In genomic region chr4:8110071-8110986, GRCh38 we compare ENCODE assay signal across 10 cellular contexts. TPM values are rescaled to one million over a fixed set of nuclear protein-coding genes. Genes with fewer than 3 reads are reported as not detected.
A peak's percentile ranks its signal among the peaks of the same experiment; 100 is the strongest.
DNase-seq lines count a peak whose midpoint lies in the region; ATAC-seq and TF ChIP-seq lines count a peak whose summit lies in the region.
"Had no signal": no experiment of that assay in that cellular context is flagged by ENCODE, and none has a peak within 500 bp of the region (broad histone marks: within the 10 kb centered on the region; RNA-seq: fewer than 3 reads in every experiment).

No MANE protein-coding gene starts in this region.

- H3K27me3 Mint-ChIP-seq in naive B cell: peaks cover 7 to 53% (median 14%) of the 10 kb centered on the region in 3 donors

- ATAC-seq in naive B cell (ENCODE audit: low read depth in 2 of 2): peak; percentile 43 to 54
- ATAC-seq in GM18873 (IDR thresholded peaks at IDR 0.05; ENCODE audit: low FRiP score, unreplicated experiment): no peak
- ATAC-seq in sciatic nerve: no peak
- ATAC-seq in HG02973 (IDR thresholded peaks at IDR 0.05; ENCODE audit: unreplicated experiment): no peak

- H3K4me3 ChIP-seq in HFF-Myc (replicated peaks; ENCODE audit: low read depth, low read length) (no peak overlapping the region), cardiac fibroblast (replicated peaks in 1 of 2; ENCODE audit: low read depth in 2 of 2, low read length in 2 of 2) (no peak overlapping the region)
- H3K4me3 ChIP-seq: SJCRH30 had no signal

- H3K4me3 Mint-ChIP-seq in naive B cell: no peak overlapping the region
- H3K4me3 Mint-ChIP-seq: activated T-cell treated with anti-CD3 and anti-CD28 coated beads, Interleukin-2, amount 50 U/mL, for 4 hours; naive thymus-derived CD8-positive, alpha-beta T cell had no signal

- intact Hi-C loops in sciatic nerve (cut with DNase I): no loop called here

- H3K9me3 Mint-ChIP-seq in naive B cell: peaks cover 0 to 2% (median 0%) of the 10 kb centered on the region in 7 donors
- H3K9me3 Mint-ChIP-seq: activated T-cell treated with anti-CD3 and anti-CD28 coated beads, Interleukin-2, amount 50 U/mL, for 4 hours; naive thymus-derived CD8-positive, alpha-beta T cell had no signal

- H3K27ac Mint-ChIP-seq in naive B cell: no peak overlapping the region

- peaks cover 0 to 11% (median 3%) of the 10 kb centered on the region in 3 donors for H3K4me1 Mint-ChIP-seq in naive B cell

- peaks cover 0 to 5% of the 10 kb centered on the region in 2 donors for H3K36me3 Mint-ChIP-seq in naive B cell
- H3K36me3 Mint-ChIP-seq: naive thymus-derived CD8-positive, alpha-beta T cell had no signal

- TF ChIP-seq CTCF in HFF-Myc (IDR thresholded peaks at IDR 0.05; ENCODE audit: low read depth, low read length, missing control alignments) (peak; percentile 24), cardiac fibroblast (IDR thresholded peaks at IDR 0.05; ENCODE audit: low read depth, low read length) (peak; percentile 15)

- peak; percentile 73 for DNase-seq in ELF-1 (ENCODE audit: low read depth, low spot score)
- DNase-seq in HFF-Myc (ENCODE audit: extremely low read depth, low read depth): no peak
- peak; percentile 21 to 36 for DNase-seq in cardiac fibroblast (ENCODE audit: low read depth in 2 of 2)
- no peak for DNase-seq in naive B cell
- DNase-seq in sciatic nerve (ENCODE audit: low spot score): no peak
- DNase-seq: activated T-cell treated with anti-CD3 and anti-CD28 coated beads, Interleukin-2, amount 50 U/mL, for 4 hours; naive thymus-derived CD8-positive, alpha-beta T cell; SJCRH30 had no signal

RNA-seq across cellular contexts. Expression of gene ABLIM2, which starts 48.3 kb away (rescaled TPM):
- polyA plus RNA-seq in naive B cell (ENCODE audit: low read depth in 6 of 6): 1 to 10 TPM in 3 of 6 donors, under 1 TPM in 3; 0.52 to 3.4 (median 1.1) TPM
- total RNA-seq in sciatic nerve: 44.4 TPM

Comparison
In these comparisons a context has a peak if more than half of its experiments do, and no peak if none do; other contexts are left out.
1. DNase-seq: peak in ELF-1 (single experiment) and cardiac fibroblast (2 of 2); none in HFF-Myc (single experiment), naive B cell (single experiment) and sciatic nerve (single experiment).
2. ATAC-seq: peak in naive B cell (2 of 2); none in GM18873 (single experiment), sciatic nerve (single experiment) and HG02973 (single experiment).